ENCODE assay signal across 8 cellular contexts in genomic region chr15:66701422-66702034, GRCh38. TPM values are rescaled to one million over a fixed set of nuclear protein-coding genes. Genes with fewer than 3 reads are reported as not detected.
DNase-seq lines count a peak whose midpoint lies in the region; ATAC-seq and TF ChIP-seq lines count a peak whose summit lies in the region.

No MANE protein-coding gene starts in this region.

- H3K4me3 ChIP-seq in foreskin fibroblast (ENCODE audit: low read depth in 1 of 2, low read length in 2 of 2), result peak overlapping the region; percentile 67 to 84

- no peaks in the 10 kb centered on the region for H3K9me3 Mint-ChIP-seq in activated T-helper 17 cell treated with anti-CD3 and anti-CD28 coated beads, Interleukin-2, amount 50 U/mL, for 72 hours

- no peaks in the 10 kb centered on the region for H3K4me1 Mint-ChIP-seq in activated T-helper 17 cell treated with anti-CD3 and anti-CD28 coated beads, Interleukin-2, amount 50 U/mL, for 72 hours

- H3K4me3 Mint-ChIP-seq in activated T-helper 17 cell treated with anti-CD3 and anti-CD28 coated beads, Interleukin-2, amount 50 U/mL, for 72 hours, result peak overlapping the region; percentile 80

- H3K27ac Mint-ChIP-seq in activated T-helper 17 cell treated with anti-CD3 and anti-CD28 coated beads, Interleukin-2, amount 50 U/mL, for 72 hours, result no peak overlapping the region

- no peaks in the 10 kb centered on the region for H3K36me3 Mint-ChIP-seq in activated T-helper 17 cell treated with anti-CD3 and anti-CD28 coated beads, Interleukin-2, amount 50 U/mL, for 72 hours (ENCODE audit: low read depth)

- peaks cover 20% of the 10 kb centered on the region for H3K27me3 Mint-ChIP-seq in activated T-helper 17 cell treated with anti-CD3 and anti-CD28 coated beads, Interleukin-2, amount 50 U/mL, for 72 hours

- DNase-seq in GM03348 (ENCODE audit: low spot score) (peak; percentile 82), H4 (ENCODE audit: low spot score) (peak; percentile 51), NAMALWA (ENCODE audit: low spot score) (peak; percentile 70), foreskin fibroblast (peak; percentile 56 to 79), omental fat pad (ENCODE audit: low spot score) (no peak), NCI-H446 (lab: John Stamatoyannopoulos, UW) (no peak), pons (ENCODE audit: low spot score) (no peak)

- no peak for TF ChIP-seq CTCF in foreskin fibroblast (IDR thresholded peaks at IDR 0.05; ENCODE audit: low read depth, low read length)
- TF ChIP-seq CTCF in omental fat pad (IDR thresholded peaks at IDR 0.05), result no peak

- peak; percentile 50 for ATAC-seq in activated T-helper 17 cell treated with anti-CD3 and anti-CD28 coated beads, Interleukin-2, amount 50 U/mL, for 72 hours (replicated peaks)
- peak; percentile 44 for ATAC-seq in omental fat pad (ENCODE audit: low FRiP score)

RNA-seq across cellular contexts. Expression of gene SMAD6, which starts 0.5 kb away (rescaled TPM):
- total RNA-seq in H4 (2014; rRNA removed; shearing (Covaris generic)), result 3.4 and 4.7 TPM in 2 replicates
- under 1 TPM in 1 of 2 donors, not detected in 1; 0.19 TPM for total RNA-seq in activated T-helper 17 cell treated with anti-CD3 and anti-CD28 coated beads, Interleukin-2, amount 50 U/mL, for 72 hours
- total RNA-seq in omental fat pad, result 10 to 100 TPM; 15.6 to 44.9 (median 23.8) TPM

Comparison
In these comparisons a context has a peak if more than half of its experiments do, and no peak if none do; other contexts are left out.
1. DNase-seq: peak in GM03348 (single experiment), H4 (single experiment), NAMALWA (single experiment) and foreskin fibroblast (2 of 2); none in omental fat pad (single experiment), NCI-H446 (0 of 2) and pons (single experiment).